Comparison of ENCODE assay signal across 20 cellular contexts in genomic region chr4:117225441-117225840, GRCh38.
DNase-seq lines count a peak whose midpoint lies in the region; TF ChIP-seq lines count a peak whose summit lies in the region.
"Had no signal": no experiment of that assay in that cellular context is flagged by ENCODE, and none has a peak within 500 bp of the region (broad histone marks: within the 10 kb centered on the region; RNA-seq: fewer than 3 reads in every experiment).

No MANE protein-coding gene starts in this region.

- H3K36me3 ChIP-seq in BE2C (no peaks in the 10 kb centered on the region), mesendoderm (ENCODE audit: control insufficient read depth, insufficient read depth, low read length) (no peaks in the 10 kb centered on the region), tibial artery (no peaks in the 10 kb centered on the region), breast epithelium (no peaks in the 10 kb centered on the region)
- H3K36me3 ChIP-seq: SJCRH30 had no signal

- H3K27me3 ChIP-seq in BE2C (no peaks in the 10 kb centered on the region), mesendoderm (ENCODE audit: insufficient read depth, low read length, poor library complexity) (no peaks in the 10 kb centered on the region), tibial artery (no peaks in the 10 kb centered on the region), breast epithelium (no peaks in the 10 kb centered on the region)
- H3K27me3 ChIP-seq: SJCRH30 had no signal

- no peaks in the 10 kb centered on the region for H3K79me2 ChIP-seq in mesendoderm (ENCODE audit: control insufficient read depth, insufficient read depth, low read length)

- H3K4me3 ChIP-seq in BE2C (ENCODE audit: low read depth, low read length), result no peak overlapping the region
- H3K4me3 ChIP-seq in mesendoderm (ENCODE audit: low read length), result no peak overlapping the region
- H3K4me3 ChIP-seq in tibial artery, result no peak overlapping the region
- H3K4me3 ChIP-seq in breast epithelium, result no peak overlapping the region
- H3K4me3 ChIP-seq: PC-9, SJCRH30 had no signal

- H3K27ac ChIP-seq in mesendoderm (ENCODE audit: low read depth, low read length), result no peak overlapping the region
- H3K27ac ChIP-seq in tibial artery, result no peak overlapping the region
- H3K27ac ChIP-seq in breast epithelium, result no peak overlapping the region
- H3K27ac ChIP-seq: 22Rv1, KMS-11, PC-9, SJCRH30 had no signal

- DNase-seq in BE2C, result peak; percentile 21
- DNase-seq in SK-MEL-5 (ENCODE audit: low read depth, low spot score), result peak; percentile 32
- DNase-seq in foreskin melanocyte, result peak; percentile 2
- peak; percentile 51 for DNase-seq in mesendoderm
- DNase-seq in activated CD4-positive, alpha-beta T cell treated with anti-CD3 and anti-CD28 coated beads, Interleukin-2, amount 50 U/mL, for 48 hours, result no peak
- DNase-seq in tibial artery, result no peak
- no peak for DNase-seq in T-helper 2 cell
- DNase-seq in breast epithelium (ENCODE audit: low spot score in 2 of 2), result no peak
- DNase-seq: Calu3, DMS79 treated with DMSO at 0.1 percent for 48 hours, IMR-90, MM.1S, NCI-H2029, NCI-H226, NCI-H524, NCI-H774, PC-9 had no signal

- no peaks in the 10 kb centered on the region for H3K9me3 ChIP-seq in BE2C
- no peaks in the 10 kb centered on the region for H3K9me3 ChIP-seq in tibial artery
- H3K9me3 ChIP-seq in breast epithelium, result no peaks in the 10 kb centered on the region
- H3K9me3 ChIP-seq: SJCRH30 had no signal

- no CpG with 5 or more reads among the region's 3 CpGs for WGBS in mesendoderm (ENCODE audit: extremely low coverage, insufficient coverage, low lambda C conversion rate)

- H3K18ac ChIP-seq in mesendoderm (ENCODE audit: low read length), result no peak overlapping the region

- no peak overlapping the region for H2BK15ac ChIP-seq in mesendoderm (replicated peaks; ENCODE audit: low read depth)

- H3K4me1 ChIP-seq in BE2C (peaks cover 3% of the 10 kb centered on the region; the same call in 1 of the 2 replicates), mesendoderm (ENCODE audit: control insufficient read depth, low read depth, low read length) (no peaks in the 10 kb centered on the region), tibial artery (no peaks in the 10 kb centered on the region), breast epithelium (no peaks in the 10 kb centered on the region)

- no peak overlapping the region for H2BK120ac ChIP-seq in mesendoderm (ENCODE audit: low read depth, low read length)

- no peak overlapping the region for H4K8ac ChIP-seq in mesendoderm (ENCODE audit: low read depth, low read length)

- in situ Hi-C loops in SK-MEL-5 (cut with HindIII; ENCODE audit: low pct_unique_long_range_greater_than_20kb, low sequenced_read_pairs), result no loop called here

- no peak overlapping the region for H3K56ac ChIP-seq in mesendoderm (ENCODE audit: low read length)

- H3K4ac ChIP-seq in mesendoderm (ENCODE audit: low read depth, low read length), result no peak overlapping the region

- no peaks in the 10 kb centered on the region for H3K79me1 ChIP-seq in mesendoderm (ENCODE audit: low read length)

- no peak overlapping the region for H3K4me2 ChIP-seq in mesendoderm (ENCODE audit: low read length)
- H3K4me2 ChIP-seq: KMS-11, PC-9 had no signal

- no peak for TF ChIP-seq POLR2A in breast epithelium (IDR thresholded peaks at IDR 0.05)

- intact Hi-C loops in tibial artery (cut with DNase I; ENCODE audit: low total_unique reads), result no loop called here
- intact Hi-C loops in breast epithelium (cut with DNase I; ENCODE audit: low total_unique reads), result no loop called here

- H4K5ac ChIP-seq in mesendoderm (ENCODE audit: low read length), result no peak overlapping the region

- H3K9ac ChIP-seq in mesendoderm (ENCODE audit: low read length), result no peak overlapping the region
- H3K9ac ChIP-seq: KMS-11 had no signal

- no peak overlapping the region for H3K23ac ChIP-seq in mesendoderm (ENCODE audit: low read length)

- no peak overlapping the region for H2AK5ac ChIP-seq in mesendoderm (ENCODE audit: low read length)

- no peak overlapping the region for H2BK5ac ChIP-seq in mesendoderm (ENCODE audit: low read length)

- TF ChIP-seq CTCF in BE2C (IDR thresholded peaks at IDR 0.05; ENCODE audit: low read depth, low read length), result no peak
- no peak for TF ChIP-seq CTCF in tibial artery (IDR thresholded peaks at IDR 0.05)
- TF ChIP-seq CTCF in breast epithelium (IDR thresholded peaks at IDR 0.05), result no peak

Comparison
In these comparisons a context has a peak if more than half of its experiments do, and no peak if none do; other contexts are left out.
1. DNase-seq: peak in BE2C (single experiment), SK-MEL-5 (single experiment), foreskin melanocyte (single experiment) and mesendoderm (single experiment); none in activated CD4-positive, alpha-beta T cell treated with anti-CD3 and anti-CD28 coated beads, Interleukin-2, amount 50 U/mL, for 48 hours (0 of 2), tibial artery (0 of 2), T-helper 2 cell (0 of 5) and breast epithelium (0 of 2).